Comparison of ENCODE assay signal across 1 cellular context in the genomic region with DNA sequence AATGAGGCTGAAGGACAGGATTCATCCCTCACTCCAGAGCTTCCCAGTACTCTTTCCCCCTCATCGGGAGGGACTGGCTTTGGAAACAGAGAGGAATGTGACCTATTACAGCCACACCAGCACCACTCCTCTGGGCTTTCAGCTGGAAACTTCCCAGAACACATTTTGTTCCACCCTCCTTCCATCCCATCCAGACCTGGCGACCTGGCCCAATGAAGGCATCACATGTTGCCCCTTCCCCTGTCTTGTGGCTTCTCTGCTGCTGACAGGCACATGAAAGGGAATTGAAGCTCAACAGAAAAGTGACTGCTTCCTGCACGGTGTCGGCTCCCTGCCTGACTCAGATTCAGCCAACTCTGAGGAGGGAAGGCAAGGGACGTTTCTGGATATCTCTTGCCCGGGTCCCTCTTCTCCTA.
TF ChIP-seq lines count a peak whose summit lies in the region.

No MANE protein-coding gene starts in this region.

TF ChIP-seq in HepG2, 621 proteins besides CTCF, POLR2A, EP300 and RAD21:
- TF ChIP-seq, protein P1, sequence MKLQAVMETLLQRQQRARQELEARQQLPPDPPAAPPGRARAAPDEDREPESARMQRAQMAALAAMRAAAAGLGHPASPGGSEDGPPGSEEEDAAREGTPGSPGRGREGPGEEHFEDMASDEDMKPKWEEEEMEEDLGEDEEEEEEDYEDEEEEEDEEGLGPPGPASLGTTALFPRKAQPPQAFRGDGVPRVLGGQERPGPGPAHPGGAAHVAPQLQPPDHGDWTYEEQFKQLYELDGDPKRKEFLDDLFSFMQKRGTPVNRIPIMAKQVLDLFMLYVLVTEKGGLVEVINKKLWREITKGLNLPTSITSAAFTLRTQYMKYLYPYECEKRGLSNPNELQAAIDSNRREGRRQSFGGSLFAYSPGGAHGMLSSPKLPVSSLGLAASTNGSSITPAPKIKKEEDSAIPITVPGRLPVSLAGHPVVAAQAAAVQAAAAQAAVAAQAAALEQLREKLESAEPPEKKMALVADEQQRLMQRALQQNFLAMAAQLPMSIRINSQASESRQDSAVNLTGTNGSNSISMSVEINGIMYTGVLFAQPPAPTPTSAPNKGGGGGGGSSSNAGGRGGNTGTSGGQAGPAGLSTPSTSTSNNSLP (IDR thresholded peaks at IDR 0.05; ENCODE audit: low read depth, low read length): no peak
- no peak for TF ChIP-seq ZBTB7A (CRISPR knock-in tag; IDR thresholded peaks at IDR 0.05)
